ENCODE assay signal across 8 cellular contexts in the genomic region with DNA sequence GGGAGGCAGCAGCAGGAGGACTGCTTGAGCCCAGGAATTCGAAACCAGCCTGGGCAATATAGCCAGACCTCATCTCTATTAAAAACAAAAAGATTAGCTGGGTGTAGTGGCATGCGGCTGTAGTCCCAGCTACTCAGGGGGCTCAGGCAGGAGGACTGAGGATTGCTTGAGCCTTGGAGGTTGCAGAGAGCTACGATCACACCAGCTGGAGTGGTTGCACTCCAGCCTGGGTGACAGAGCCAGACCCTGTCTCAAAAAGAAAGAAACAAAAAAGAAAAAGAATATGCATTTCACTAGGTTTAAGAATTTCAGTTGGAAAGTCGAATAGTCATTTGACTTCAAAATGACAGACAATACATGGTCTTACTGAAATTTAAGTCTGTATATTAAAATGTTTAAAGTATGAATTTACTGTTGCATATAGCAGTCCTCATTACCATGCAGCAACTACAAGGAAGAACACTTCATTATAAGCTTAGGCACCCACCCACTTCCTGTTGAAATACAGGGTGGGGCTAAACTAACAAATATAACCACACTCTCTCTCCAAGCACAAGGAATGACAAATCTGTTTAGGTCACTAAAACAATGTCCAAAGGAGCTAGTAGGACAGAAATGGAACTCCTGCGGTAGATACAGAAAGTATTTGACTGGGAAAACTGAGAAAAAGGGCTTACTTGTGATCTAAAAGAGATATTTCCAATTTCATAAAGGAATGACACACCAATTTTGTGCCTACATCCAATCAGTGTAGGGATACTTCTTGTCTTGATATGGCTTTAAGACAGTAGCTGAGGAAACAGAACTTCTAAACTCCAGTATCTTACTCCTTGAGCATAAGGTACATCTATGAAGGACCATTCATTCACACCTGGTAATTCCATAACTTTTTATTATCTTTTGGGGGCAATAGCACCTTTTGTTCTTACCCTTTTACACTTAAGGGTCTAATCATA. TPM values are rescaled to one million over a fixed set of nuclear protein-coding genes. Genes with fewer than 3 reads are reported as not detected.
DNase-seq lines count a peak whose midpoint lies in the region; ATAC-seq and TF ChIP-seq lines count a peak whose summit lies in the region.

No MANE protein-coding gene starts in this region.

- 0 out of 2 replicates have a peak, but pooled peaks have one; percentile 52 for ATAC-seq in Panc1
- no peak for ATAC-seq in HG02678 (IDR thresholded peaks at IDR 0.05; ENCODE audit: unreplicated experiment)
- no peak for ATAC-seq in HG03095 (IDR thresholded peaks at IDR 0.05; ENCODE audit: unreplicated experiment)

- TF ChIP-seq CTCF in Panc1 (IDR thresholded peaks at IDR 0.05): no peak

- peak overlapping the region; percentile 96 for H3K27ac Mint-ChIP-seq in dendritic cell treated with granulocyte-macrophage colony-stimulating factor and Interleukin-4, amounts not matched to agents 40 ng/mL and 50 ng/mL, for 4 days

- BruUV-seq in Panc1 (replicated peaks; lab: Mats Ljungman, UMichigan): no TSS peak

- POLR2A ChIA-PET in Panc1 (lab: Charles Lee): interaction anchor here (0.6 kb wide), 1 partner anchor 130 kb away, joined by 4 read pairs; no protein-coding TSS in a partner anchor

- peak overlapping the region; percentile 67 for H3K4me3 Mint-ChIP-seq in dendritic cell treated with granulocyte-macrophage colony-stimulating factor and Interleukin-4, amounts not matched to agents 40 ng/mL and 50 ng/mL, for 4 days

- H3K27me3 ChIP-seq in Panc1 (ENCODE audit: control insufficient read depth, insufficient read depth, low read length) (no peaks in the 10 kb centered on the region), muscle layer of colon (ENCODE audit: control insufficient read depth in 1 of 2, insufficient read depth in 2 of 2, low read length in 2 of 2) (no peaks in the 10 kb centered on the region)

- peaks cover 24% of the 10 kb centered on the region for H3K36me3 Mint-ChIP-seq in dendritic cell treated with granulocyte-macrophage colony-stimulating factor and Interleukin-4, amounts not matched to agents 40 ng/mL and 50 ng/mL, for 4 days (ENCODE audit: low read depth)

- intact Hi-C loops in Panc1 (cut with micrococcal nuclease; ENCODE audit: unreplicated experiment): no loop called here
- intact Hi-C loops in dendritic cell treated with granulocyte-macrophage colony-stimulating factor and Interleukin-4, amounts not matched to agents 40 ng/mL and 50 ng/mL, for 4 days (cut with micrococcal nuclease): loop anchor here (5.0 kb wide), 1 partner anchor 51 kb away; no protein-coding TSS in a partner anchor

- H3K4me1 ChIP-seq in Panc1 (ENCODE audit: control insufficient read depth, insufficient read depth, low read length) (peaks cover 15% of the 10 kb centered on the region), muscle layer of colon (ENCODE audit: insufficient read depth, low read length) (peaks cover 66% of the 10 kb centered on the region)

- CTCF ChIA-PET in Panc1 (lab: Charles Lee): no interaction called here

- in situ Hi-C loops in Panc1 (cut with HindIII; ENCODE audit: low pct_unique_long_range_greater_than_20kb, low sequenced_read_pairs): no loop called here

- H3K9me3 ChIP-seq in Panc1 (ENCODE audit: control insufficient read depth, insufficient read depth, low read depth, low read length) (no peaks in the 10 kb centered on the region), muscle layer of colon (ENCODE audit: low read length) (no peaks in the 10 kb centered on the region)

- DNase-seq in SKM-1 treated with dmso at 0.1 percent for 144 hours (lab: John Stamatoyannopoulos, UW; ENCODE audit: unreplicated experiment) (peak; percentile 40), SKM-1 (lab: John Stamatoyannopoulos, UW; ENCODE audit: unreplicated experiment) (no peak), Panc1 (ENCODE audit: low read depth, low spot score) (peak; percentile 43), NCI-H1930 (lab: John Stamatoyannopoulos, UW) (no peak)

- H3K4me3 ChIP-seq in Panc1 (ENCODE audit: low read depth in 2 of 2, low read length in 2 of 2): no peak overlapping the region
- H3K4me3 ChIP-seq in muscle layer of colon (ENCODE audit: low read depth in 1 of 2, low read length in 2 of 2): no peak overlapping the region

- H3K27ac ChIP-seq in Panc1 (ENCODE audit: low read length): no peak overlapping the region
- H3K27ac ChIP-seq in muscle layer of colon (ENCODE audit: low read depth, low read length): peak overlapping the region; percentile 56

- H3K9me3 Mint-ChIP-seq in dendritic cell treated with granulocyte-macrophage colony-stimulating factor and Interleukin-4, amounts not matched to agents 40 ng/mL and 50 ng/mL, for 4 days: no peaks in the 10 kb centered on the region

- no peak overlapping the region for H3K9ac ChIP-seq in muscle layer of colon (ENCODE audit: low read length)

- H3K4me1 Mint-ChIP-seq in dendritic cell treated with granulocyte-macrophage colony-stimulating factor and Interleukin-4, amounts not matched to agents 40 ng/mL and 50 ng/mL, for 4 days (ENCODE audit: low read depth): peaks cover 62% of the 10 kb centered on the region

- no peaks in the 10 kb centered on the region for H3K36me3 ChIP-seq in Panc1 (ENCODE audit: control insufficient read depth, insufficient read depth, low read length)
- no peaks in the 10 kb centered on the region for H3K36me3 ChIP-seq in muscle layer of colon (ENCODE audit: insufficient read depth, low read length)

- H3K27me3 Mint-ChIP-seq in dendritic cell treated with granulocyte-macrophage colony-stimulating factor and Interleukin-4, amounts not matched to agents 40 ng/mL and 50 ng/mL, for 4 days: no peaks in the 10 kb centered on the region

RNA-seq across cellular contexts. Expression of a gene that starts 44.1 kb away (rescaled TPM):
- total RNA-seq in Panc1 (2021; ENCODE audit: unreplicated experiment): 0.95 TPM
- polyA plus RNA-seq in Panc1 (2012; ENCODE audit: insufficient read length): 1.1 TPM

RNA-seq across cellular contexts. Expression of a gene that starts 53.3 kb away (rescaled TPM):
- total RNA-seq in Panc1 (2021; ENCODE audit: unreplicated experiment): 0.13 TPM
- polyA plus RNA-seq in Panc1 (2012; ENCODE audit: insufficient read length): not detected

RNA-seq across cellular contexts. Expression of a gene that starts 53.5 kb away (rescaled TPM):
- total RNA-seq in Panc1 (2021; ENCODE audit: unreplicated experiment): 121 TPM
- polyA plus RNA-seq in Panc1 (2012; ENCODE audit: insufficient read length): 63.7 TPM

Comparison
In these comparisons a context has a peak if more than half of its experiments do, and no peak if none do; other contexts are left out.
1. DNase-seq: peak in SKM-1 treated with dmso at 0.1 percent for 144 hours (single experiment) and Panc1 (single experiment); none in SKM-1 (single experiment) and NCI-H1930 (0 of 2).